ENCODE assay signal across 16 cellular contexts in the genomic region with DNA sequence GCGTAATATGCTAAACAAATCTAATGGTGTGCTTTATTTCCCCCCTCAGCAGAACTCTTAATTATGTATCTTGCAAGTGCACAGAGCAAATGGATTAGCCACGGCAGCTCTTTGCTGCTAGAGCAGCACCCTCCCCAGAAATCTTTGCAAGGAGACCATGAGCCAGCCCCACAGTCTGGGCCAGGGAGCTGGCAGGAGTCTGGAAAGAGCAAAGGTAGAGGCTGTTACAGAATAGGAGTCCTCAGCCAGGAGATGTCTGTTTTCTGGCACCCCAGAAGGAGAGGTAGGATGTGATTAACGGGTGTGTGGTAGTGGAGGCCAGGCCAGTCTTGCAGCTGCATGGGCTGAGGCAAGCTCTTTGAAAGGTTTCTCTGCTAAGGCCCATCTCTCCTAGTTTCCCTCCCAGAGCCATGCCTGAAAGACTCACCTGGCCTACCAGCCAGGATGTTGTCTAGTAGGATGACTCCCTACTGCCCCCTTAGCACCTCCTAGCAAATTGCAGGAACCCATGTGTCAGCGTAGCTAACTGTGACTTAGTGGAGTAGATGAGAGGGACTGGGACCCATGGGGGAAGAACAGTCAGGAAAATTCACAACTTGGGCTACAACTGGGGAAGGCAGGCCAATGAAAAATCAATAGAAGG.
DNase-seq lines count a peak whose midpoint lies in the region; ATAC-seq and TF ChIP-seq lines count a peak whose summit lies in the region.
"Had no signal": no experiment of that assay in that cellular context is flagged by ENCODE, and none has a peak within 500 bp of the region (broad histone marks: within the 10 kb centered on the region; RNA-seq: fewer than 3 reads in every experiment).

No MANE protein-coding gene starts in this region.

- peaks cover 4% of the 10 kb centered on the region for H3K27me3 Mint-ChIP-seq in type B pancreatic cell
- H3K27me3 Mint-ChIP-seq: activated CD8-positive, alpha-beta memory T cell treated with anti-CD3 and anti-CD28 coated beads, Interleukin-2, amount 10 ng/mL, durations not matched to agents 7 days and 5 days had no signal

- no peaks in the 10 kb centered on the region for H3K4me1 Mint-ChIP-seq in type B pancreatic cell (ENCODE audit: unreplicated experiment)
- H3K4me1 Mint-ChIP-seq: activated CD8-positive, alpha-beta memory T cell treated with anti-CD3 and anti-CD28 coated beads, Interleukin-2, amount 10 ng/mL, durations not matched to agents 7 days and 5 days; CD4-positive, CD25-positive, alpha-beta regulatory T cell had no signal

- no peaks in the 10 kb centered on the region for H3K4me1 ChIP-seq in cardiac muscle cell (ENCODE audit: low read depth)
- no peaks in the 10 kb centered on the region for H3K4me1 ChIP-seq in foreskin keratinocyte
- H3K4me1 ChIP-seq: pancreas, stomach had no signal

- DNase-seq in cardiac muscle cell (ENCODE audit: low read depth in 1 of 2, low spot score in 1 of 2) (peak in 1 of 2 donors; percentile 20), Right ventricle myocardium superior (no peak), NCI-H2081 (lab: John Stamatoyannopoulos, UW) (peak; percentile 39 to 66), foreskin keratinocyte (no peak), type B pancreatic cell (ENCODE audit: extremely low spot score, unreplicated experiment) (no peak), foreskin fibroblast (no peak), kidney glomerular epithelial cell (lab: John Stamatoyannopoulos, UW) (no peak)
- no peak for DNase-seq in activated CD4-positive, CD25-positive, alpha-beta regulatory T cell treated with anti-CD3 and anti-CD28 coated beads, Interleukin-2, amount 50 U/mL, for 72 hours
- DNase-seq: activated CD8-positive, alpha-beta memory T cell treated with anti-CD3 and anti-CD28 coated beads, Interleukin-2, amount 10 ng/mL, durations not matched to agents 7 days and 5 days; CD4-positive, CD25-positive, alpha-beta regulatory T cell; erythroblast; NCI-H524 treated with DMSO at 0.1 percent for 48 hours; pancreas; stimulated activated CD4-positive, alpha-beta T cell treated with anti-CD3 and anti-CD28 coated beads, Interleukin-4, amount 100 ng/mL, for 1 hour; stomach; T-helper 2 cell had no signal

- H3K4me3 Mint-ChIP-seq in type B pancreatic cell: no peak overlapping the region
- H3K4me3 Mint-ChIP-seq: activated CD8-positive, alpha-beta memory T cell treated with anti-CD3 and anti-CD28 coated beads, Interleukin-2, amount 10 ng/mL, durations not matched to agents 7 days and 5 days; CD4-positive, CD25-positive, alpha-beta regulatory T cell had no signal

- H3K27me3 ChIP-seq in cardiac muscle cell (no peaks in the 10 kb centered on the region), foreskin keratinocyte (no peaks in the 10 kb centered on the region)
- H3K27me3 ChIP-seq: pancreas had no signal

- H3K9me3 ChIP-seq in cardiac muscle cell (ENCODE audit: low read depth): no peaks in the 10 kb centered on the region
- H3K9me3 ChIP-seq: pancreas, stomach had no signal

- intact Hi-C loops in Right ventricle myocardium superior (cut with DNase I): loop anchor here (5.0 to 10.0 kb wide), 2 partner anchors 477 to 891 kb away; no protein-coding TSS in a partner anchor

- TF ChIP-seq CTCF in cardiac muscle cell (IDR thresholded peaks at IDR 0.05; ENCODE audit: low read depth, low read length) (peak; percentile 15), foreskin keratinocyte (conservative IDR thresholded peaks at IDR 0.05) (peak; percentile 40), type B pancreatic cell (conservative IDR thresholded peaks at IDR 0.05) (peak; percentile 56), foreskin fibroblast (IDR thresholded peaks at IDR 0.05; ENCODE audit: low read depth, low read length) (no peak)

- no peaks in the 10 kb centered on the region for H3K36me3 Mint-ChIP-seq in type B pancreatic cell
- H3K36me3 Mint-ChIP-seq: activated CD8-positive, alpha-beta memory T cell treated with anti-CD3 and anti-CD28 coated beads, Interleukin-2, amount 10 ng/mL, durations not matched to agents 7 days and 5 days; CD4-positive, CD25-positive, alpha-beta regulatory T cell had no signal

- no peak overlapping the region for H3K4me3 ChIP-seq in cardiac muscle cell
- no peak overlapping the region for H3K4me3 ChIP-seq in foreskin fibroblast (ENCODE audit: low read depth in 1 of 2, low read length in 2 of 2)
- H3K4me3 ChIP-seq: pancreas, stomach had no signal

- H3K27ac Mint-ChIP-seq in type B pancreatic cell: no peak overlapping the region
- H3K27ac Mint-ChIP-seq: activated CD8-positive, alpha-beta memory T cell treated with anti-CD3 and anti-CD28 coated beads, Interleukin-2, amount 10 ng/mL, durations not matched to agents 7 days and 5 days; CD4-positive, CD25-positive, alpha-beta regulatory T cell had no signal

- no peaks in the 10 kb centered on the region for H3K36me3 ChIP-seq in cardiac muscle cell
- H3K36me3 ChIP-seq: pancreas, stomach had no signal

- H3K27ac ChIP-seq in cardiac muscle cell (no peak overlapping the region), foreskin keratinocyte (no peak overlapping the region)
- H3K27ac ChIP-seq: pancreas, stomach had no signal

- peaks cover 11% of the 10 kb centered on the region for H3K9me3 Mint-ChIP-seq in type B pancreatic cell

- ATAC-seq in Right ventricle myocardium superior (ENCODE audit: poor library complexity) (no peak), foreskin keratinocyte (peak; percentile 47)
- ATAC-seq: activated CD8-positive, alpha-beta memory T cell treated with anti-CD3 and anti-CD28 coated beads, Interleukin-2, amount 10 ng/mL, durations not matched to agents 7 days and 5 days; pancreas had no signal

Comparison
In these comparisons a context has a peak if more than half of its experiments do, and no peak if none do; other contexts are left out.
1. DNase-seq: peak in NCI-H2081 (2 of 2); none in Right ventricle myocardium superior (single experiment), foreskin keratinocyte (0 of 2), type B pancreatic cell (single experiment), foreskin fibroblast (0 of 2), kidney glomerular epithelial cell (single experiment) and activated CD4-positive, CD25-positive, alpha-beta regulatory T cell treated with anti-CD3 and anti-CD28 coated beads, Interleukin-2, amount 50 U/mL, for 72 hours (single experiment).